In the genomic region with DNA sequence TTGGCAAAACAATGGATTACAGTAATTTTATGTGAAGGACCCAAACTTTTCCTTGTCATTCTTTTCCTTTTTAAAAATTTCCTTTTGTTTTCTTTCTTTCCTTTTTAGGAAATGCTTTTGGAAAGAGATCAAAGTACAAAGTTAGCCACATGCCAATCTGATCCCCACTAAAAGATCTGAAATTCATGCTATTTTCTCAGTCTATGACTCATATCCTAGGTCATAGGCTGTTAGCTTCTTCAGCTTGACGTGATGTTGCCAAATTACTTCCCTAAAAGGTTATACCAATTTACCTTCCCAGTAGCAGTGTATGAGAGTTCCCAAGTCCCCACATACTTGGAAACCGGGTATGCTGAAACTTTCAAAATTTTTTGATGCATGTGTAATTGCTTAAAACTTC, we compare ENCODE assay signal across 11 cellular contexts.
DNase-seq lines count a peak whose midpoint lies in the region; TF ChIP-seq lines count a peak whose summit lies in the region.
"Had no signal": no experiment of that assay in that cellular context is flagged by ENCODE, and none has a peak within 500 bp of the region (broad histone marks: within the 10 kb centered on the region; RNA-seq: fewer than 3 reads in every experiment).

No MANE protein-coding gene starts in this region.

- WGBS in GM23248 (ENCODE audit: low coverage in 1 of 2, low lambda C conversion rate in 2 of 2, missing lambda C conversion rate in 2 of 2), 2 experiments, result 0% methylated on average over 2 of the region's 2 CpGs

- no peak overlapping the region for H3K9ac ChIP-seq in GM23248

- CTCF ChIA-PET in RWPE1 (lab: Yijun Ruan, JAX), result no interaction called here

- peaks cover 14% of the 10 kb centered on the region for H3K4me1 ChIP-seq in GM23248 (ENCODE audit: insufficient read depth)

- no peaks in the 10 kb centered on the region for H3K36me3 ChIP-seq in GM23248 (ENCODE audit: low read depth)

- peaks cover 7% of the 10 kb centered on the region; the same call in 1 of the 2 replicates for H3F3A ChIP-seq in GM23248 (ENCODE audit: insufficient read depth)

- H3K79me2 ChIP-seq in GM23248 (ENCODE audit: insufficient read depth), result no peaks in the 10 kb centered on the region

- no peaks in the 10 kb centered on the region for H4K20me1 ChIP-seq in GM23248 (ENCODE audit: insufficient read depth)

- no peaks in the 10 kb centered on the region; the same call in 1 of the 2 replicates for H3K9me2 ChIP-seq in GM23248 (ENCODE audit: insufficient read depth)

- TF ChIP-seq CTCF in RWPE1 (conservative IDR thresholded peaks at IDR 0.05; ENCODE audit: low read depth), result no peak

- no peaks in the 10 kb centered on the region for H3K9me3 ChIP-seq in GM23248 (ENCODE audit: low read depth)

- no peak overlapping the region for H3K4me3 ChIP-seq in GM23248

- DNase-seq in A172 (ENCODE audit: low spot score) (peak; percentile 63), GM23248 (peak; percentile 64), RWPE1 (ENCODE audit: low spot score) (peak; percentile 78), fibroblast of peridontal ligament (ENCODE audit: extremely low read depth) (peak; percentile 36), mesenteric fat pad (ENCODE audit: low spot score) (no peak), SK-N-DZ (ENCODE audit: low spot score) (no peak)
- no peak for DNase-seq in activated effector memory CD4-positive, alpha-beta T cell treated with anti-CD3 and anti-CD28 coated beads, Interleukin-2, amount 50 U/mL, for 16 hours
- DNase-seq in activated CD4-positive, alpha-beta T cell treated with anti-CD3 and anti-CD28 coated beads for 4 hours, result no peak
- DNase-seq: activated CD8-positive, alpha-beta T cell treated with anti-CD3 and anti-CD28 coated beads, Interleukin-2, amount 10 ng/mL, durations not matched to agents 7 days and 5 days; cortex of kidney; nucleus accumbens had no signal

- no peak overlapping the region for H2AFZ ChIP-seq in GM23248

- no peak overlapping the region for H3K4me2 ChIP-seq in GM23248 (ENCODE audit: unreplicated experiment)

- no peaks in the 10 kb centered on the region for H3K27me3 ChIP-seq in GM23248 (replicated peaks; ENCODE audit: insufficient read depth)

- no peak overlapping the region for H3K27ac ChIP-seq in GM23248
- H3K27ac ChIP-seq in RWPE1, result no peak overlapping the region

- in situ Hi-C loops in GM23248 (cut with MboI), result no loop called here

- POLR2A ChIA-PET in RWPE1 (lab: Yijun Ruan, JAX; ENCODE audit: low non-redundant PET), result no interaction called here

Comparison
In these comparisons a context has a peak if more than half of its experiments do, and no peak if none do; other contexts are left out.
1. DNase-seq: peak in A172 (single experiment), GM23248 (single experiment), RWPE1 (single experiment) and fibroblast of peridontal ligament (single experiment); none in mesenteric fat pad (single experiment), activated effector memory CD4-positive, alpha-beta T cell treated with anti-CD3 and anti-CD28 coated beads, Interleukin-2, amount 50 U/mL, for 16 hours (single experiment), activated CD4-positive, alpha-beta T cell treated with anti-CD3 and anti-CD28 coated beads for 4 hours (0 of 2) and SK-N-DZ (single experiment).